8 cellular contexts compared by ENCODE assay signal in genomic region chr6:692356-692851, GRCh38. TPM values are rescaled to one million over a fixed set of nuclear protein-coding genes. Genes with fewer than 3 reads are reported as not detected.
DNase-seq lines count a peak whose midpoint lies in the region; ATAC-seq and TF ChIP-seq lines count a peak whose summit lies in the region.

No MANE protein-coding gene starts in this region.

- H3K4me3 Mint-ChIP-seq in nephron progenitor cell, result peak overlapping the region; percentile 88

- H3K79me2 ChIP-seq in OCI-LY1 (ENCODE audit: insufficient read depth, low read length), result peaks cover 7% of the 10 kb centered on the region

- H3K27me3 Mint-ChIP-seq in nephron progenitor cell (ENCODE audit: low read depth, poor library complexity), result peaks cover 16% of the 10 kb centered on the region

- no peaks in the 10 kb centered on the region for H3K36me3 Mint-ChIP-seq in nephron progenitor cell (ENCODE audit: low read depth)

- H3K27ac ChIP-seq in OCI-LY1 (ENCODE audit: low read depth, low read length, poor library complexity, severe bottlenecking), result peak overlapping the region; percentile 2
- peak overlapping the region; percentile 85 to 97 (median 94) for H3K27ac ChIP-seq in esophagus squamous epithelium

- H4K20me1 ChIP-seq in OCI-LY1 (ENCODE audit: insufficient read depth, low read length), result no peaks in the 10 kb centered on the region

- no peaks in the 10 kb centered on the region for H3K27me3 ChIP-seq in OCI-LY1 (ENCODE audit: insufficient read depth, low read length)
- no peaks in the 10 kb centered on the region for H3K27me3 ChIP-seq in esophagus squamous epithelium

- H3K27ac Mint-ChIP-seq in nephron progenitor cell, result no peak overlapping the region

- H3K9me3 Mint-ChIP-seq in nephron progenitor cell, result no peaks in the 10 kb centered on the region

- ATAC-seq in GM19035 (IDR thresholded peaks at IDR 0.05; ENCODE audit: unreplicated experiment) (peak; percentile 77), HG03175 (IDR thresholded peaks at IDR 0.05; ENCODE audit: unreplicated experiment) (peak; percentile 73)

- H3K4me1 Mint-ChIP-seq in nephron progenitor cell, result peaks cover 25% of the 10 kb centered on the region

- no peaks in the 10 kb centered on the region for H3F3A ChIP-seq in OCI-LY1 (ENCODE audit: insufficient read depth, low read length)

- TF ChIP-seq POLR2A in esophagus squamous epithelium (IDR thresholded peaks at IDR 0.05), result no peak

- peak overlapping the region; percentile 63 for H3K4me3 ChIP-seq in OCI-LY1 (ENCODE audit: low read depth, low read length, poor library complexity, severe bottlenecking)
- peak overlapping the region; percentile 66 to 99 (median 94) for H3K4me3 ChIP-seq in esophagus squamous epithelium

- peak overlapping the region; percentile 74 for H3K9ac ChIP-seq in OCI-LY1 (ENCODE audit: low read length)

- H3K4me1 ChIP-seq in OCI-LY1 (ENCODE audit: insufficient read depth, low read length, severe bottlenecking) (peaks cover 21% of the 10 kb centered on the region), esophagus squamous epithelium (peaks cover 5 to 34% (median 10%) of the 10 kb centered on the region in 3 donors)

- H3K9me2 ChIP-seq in OCI-LY1 (ENCODE audit: low read depth, low read length), result no peaks in the 10 kb centered on the region

- 1 to 6% methylated on average over 6 to 10 of the region's 45 CpGs for WGBS in esophagus squamous epithelium, 2 donors

- H3K4me2 ChIP-seq in OCI-LY1 (ENCODE audit: low read length), result peak overlapping the region; percentile 84

- DNase-seq in AG08396 (ENCODE audit: low spot score) (peak; percentile 54), esophagus squamous epithelium (lab: John Stamatoyannopoulos, UW) (no peak), nephron progenitor cell (peak; percentile 57)
- DNase-seq in activated T-cell treated with anti-CD3 and anti-CD28 coated beads, Interleukin-2, amount 50 U/mL, for 1 hour, result peak; percentile 80
- peak; percentile 60 to 77 (median 72) for DNase-seq in stimulated activated naive CD4-positive, alpha-beta T cell (lab: John Stamatoyannopoulos, UW)

- no peaks in the 10 kb centered on the region for H3K9me3 ChIP-seq in OCI-LY1 (ENCODE audit: low read length)
- no peaks in the 10 kb centered on the region for H3K9me3 ChIP-seq in esophagus squamous epithelium

- H3K36me3 ChIP-seq in OCI-LY1 (ENCODE audit: insufficient read depth, low read length) (peaks cover 10% of the 10 kb centered on the region; the same call in 1 of the 2 replicates), esophagus squamous epithelium (peaks cover 0 to 24% (median 0%) of the 10 kb centered on the region in 3 donors)

- H2AFZ ChIP-seq in OCI-LY1 (ENCODE audit: low read length), result no peak overlapping the region

- TF ChIP-seq CTCF in OCI-LY1 (IDR thresholded peaks at IDR 0.05; ENCODE audit: low read length) (no peak), esophagus squamous epithelium (IDR thresholded peaks at IDR 0.05) (no peak), nephron progenitor cell (IDR thresholded peaks at IDR 0.05) (no peak)

- intact Hi-C loops in esophagus squamous epithelium (cut with DNase I), result no loop called here

RNA-seq across cellular contexts. Expression of gene EXOC2, which starts 0.5 kb away (rescaled TPM):
- total RNA-seq in esophagus squamous epithelium, result 10 to 100 TPM; 17.8 to 24.8 (median 21.4) TPM

RNA-seq across cellular contexts. Expression of gene HUS1B, which starts 35.5 kb away (rescaled TPM):
- 1 to 10 TPM in 2 of 4 donors, under 1 TPM in 1, not detected in 1; 0.30 to 3.4 (median 2.7) TPM for total RNA-seq in esophagus squamous epithelium
